1 cellular context compared by ENCODE assay signal in genomic region chr21:37424987-37425386, GRCh38.
TF ChIP-seq lines count a peak whose summit lies in the region.

No MANE protein-coding gene starts in this region.

TF ChIP-seq in K562, 482 proteins besides CTCF, POLR2A, EP300 and RAD21 (continued from another document):
- TF ChIP-seq TAF1 (IDR thresholded peaks at IDR 0.05; ENCODE audit: control insufficient read depth, extremely low read depth, insufficient read depth, low read length, severe bottlenecking) (no peak), ARID2 (IDR thresholded peaks at IDR 0.05) (no peak), IRF1 (CRISPR knock-in tag; IDR thresholded peaks at IDR 0.05; ENCODE audit: borderline replicate concordance) (no peak), EWSR1 (IDR thresholded peaks at IDR 0.05; ENCODE audit: borderline replicate concordance, low read depth, partially characterized antibody) (no peak)
